Comparison of ENCODE assay signal across 16 cellular contexts in the genomic region with DNA sequence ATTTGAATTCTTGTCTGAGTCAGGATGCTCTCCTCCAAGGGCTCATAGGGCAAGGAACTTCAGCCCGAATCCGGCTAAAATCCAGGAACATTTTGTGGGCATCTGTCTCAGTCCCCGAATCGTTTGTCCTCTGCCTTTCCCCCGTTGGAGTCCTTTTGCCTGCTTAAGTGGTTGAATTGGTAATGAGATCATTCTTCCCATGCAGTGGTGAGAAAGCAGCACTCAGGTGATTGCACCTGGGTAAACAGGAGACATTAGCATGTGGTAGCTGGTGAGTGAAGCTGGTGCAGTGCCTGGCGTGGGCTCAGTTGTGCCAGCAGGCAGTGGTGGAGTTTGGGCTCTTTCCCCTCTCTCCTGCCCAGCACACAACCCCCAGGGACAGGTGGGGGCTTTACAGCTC.
DNase-seq lines count a peak whose midpoint lies in the region; ATAC-seq and TF ChIP-seq lines count a peak whose summit lies in the region.
"Had no signal": no experiment of that assay in that cellular context is flagged by ENCODE, and none has a peak within 500 bp of the region (broad histone marks: within the 10 kb centered on the region; RNA-seq: fewer than 3 reads in every experiment).

No MANE protein-coding gene starts in this region.

- CTCF ChIA-PET in activated CD4-positive, alpha-beta memory T cell treated with anti-CD3 and anti-CD28 coated beads, Interleukin-2, amount 10 ng/mL, durations not matched to agents 7 days and 5 days (lab: Charles Lee): no interaction called here
- CTCF ChIA-PET in activated CD8-positive, alpha-beta T cell treated with anti-CD3 and anti-CD28 coated beads for 36 hours (lab: Charles Lee): no interaction called here

- H3K4me3 ChIP-seq in HUES64 (ENCODE audit: low read length) (peak overlapping the region; percentile 40), lower lobe of right lung (no peak overlapping the region)
- H3K4me3 ChIP-seq: SJCRH30 had no signal

- DNase-seq in DMS79 (lab: John Stamatoyannopoulos, UW) (peak; percentile 25), caudate nucleus (lab: John Stamatoyannopoulos, UW) (no peak), lower lobe of right lung (no peak), NCI-H2171 (lab: John Stamatoyannopoulos, UW) (no peak), NOMO-1 treated with dmso at 0.1 percent for 144 hours (lab: John Stamatoyannopoulos, UW; ENCODE audit: unreplicated experiment) (no peak)
- no peak for DNase-seq in activated CD4-positive, alpha-beta memory T cell treated with anti-CD3 and anti-CD28 coated beads, Interleukin-2, amount 10 ng/mL, durations not matched to agents 7 days and 5 days
- DNase-seq in activated CD8-positive, alpha-beta T cell treated with anti-CD3 and anti-CD28 coated beads for 36 hours: no peak
- DNase-seq: activated CD8-positive, alpha-beta T cell treated with anti-CD3 and anti-CD28 coated beads, Interleukin-2, amount 10 ng/mL, durations not matched to agents 7 days and 5 days; aorta; Kasumi-1; NCI-H2081 treated with DMSO at 0.1 percent for 48 hours; SJCRH30; substantia nigra had no signal

- no peaks in the 10 kb centered on the region for H3K9me3 ChIP-seq in HUES64 (ENCODE audit: insufficient read depth, low read depth, low read length)
- no peaks in the 10 kb centered on the region for H3K9me3 ChIP-seq in lower lobe of right lung
- H3K9me3 ChIP-seq: SJCRH30 had no signal

- no peak overlapping the region for H3K4me3 Mint-ChIP-seq in activated CD4-positive, alpha-beta memory T cell treated with anti-CD3 and anti-CD28 coated beads, Interleukin-2, amount 10 ng/mL, durations not matched to agents 7 days and 5 days
- no peak overlapping the region for H3K4me3 Mint-ChIP-seq in activated CD8-positive, alpha-beta T cell treated with anti-CD3 and anti-CD28 coated beads for 36 hours
- H3K4me3 Mint-ChIP-seq: activated CD8-positive, alpha-beta T cell treated with anti-CD3 and anti-CD28 coated beads, Interleukin-2, amount 10 ng/mL, durations not matched to agents 7 days and 5 days; dendritic cell treated with granulocyte-macrophage colony-stimulating factor and Interleukin-4, amounts not matched to agents 40 ng/mL and 50 ng/mL, for 4 days had no signal

- no peak overlapping the region for H3K27ac Mint-ChIP-seq in activated CD4-positive, alpha-beta memory T cell treated with anti-CD3 and anti-CD28 coated beads, Interleukin-2, amount 10 ng/mL, durations not matched to agents 7 days and 5 days
- no peak overlapping the region for H3K27ac Mint-ChIP-seq in activated CD8-positive, alpha-beta T cell treated with anti-CD3 and anti-CD28 coated beads for 36 hours
- H3K27ac Mint-ChIP-seq: activated CD8-positive, alpha-beta T cell treated with anti-CD3 and anti-CD28 coated beads, Interleukin-2, amount 10 ng/mL, durations not matched to agents 7 days and 5 days; activated T-helper 2 cell treated with anti-CD3 and anti-CD28 coated beads, Interferon-gamma antibody, Interleukin-2, Interleukin-4, amounts not matched to agents 10 μg/mL and 5 μg/mL and 100 μg/mL, durations not matched to agents 14 hours and 24 hours and 36 hours; dendritic cell treated with granulocyte-macrophage colony-stimulating factor and Interleukin-4, amounts not matched to agents 40 ng/mL and 50 ng/mL, for 4 days had no signal

- H3K4me1 ChIP-seq in HUES64 (ENCODE audit: insufficient read depth, low read length): peaks cover 40% of the 10 kb centered on the region
- H3K4me1 ChIP-seq in lower lobe of right lung: peaks cover 30% of the 10 kb centered on the region
- H3K4me1 ChIP-seq: SJCRH30 had no signal

- TF ChIP-seq CTCF in lower lobe of right lung (IDR thresholded peaks at IDR 0.05): no peak
- TF ChIP-seq CTCF in activated CD8-positive, alpha-beta T cell treated with anti-CD3 and anti-CD28 coated beads for 36 hours (IDR thresholded peaks at IDR 0.05): no peak

- H3K9ac ChIP-seq in HUES64 (ENCODE audit: low read depth, low read length): peak overlapping the region; percentile 72

- no peaks in the 10 kb centered on the region for H3K36me3 ChIP-seq in HUES64 (ENCODE audit: insufficient read depth, low read length)
- no peaks in the 10 kb centered on the region for H3K36me3 ChIP-seq in lower lobe of right lung
- H3K36me3 ChIP-seq: SJCRH30 had no signal

- H3K27ac ChIP-seq in HUES64 (ENCODE audit: low read depth, low read length) (peak overlapping the region; percentile 96), caudate nucleus (ENCODE audit: low read depth, low read length) (peak overlapping the region; percentile 1), lower lobe of right lung (peak overlapping the region; percentile 76)
- H3K27ac ChIP-seq: SJCRH30 had no signal

- intact Hi-C loops in lower lobe of right lung (cut with DNase I): no loop called here
- intact Hi-C loops in activated CD8-positive, alpha-beta T cell treated with anti-CD3 and anti-CD28 coated beads for 36 hours (cut with micrococcal nuclease): no loop called here

- 18% methylated on average over 5 of the region's 6 CpGs for WGBS in HUES64

- no peak for ATAC-seq in lower lobe of right lung
- ATAC-seq in activated CD8-positive, alpha-beta T cell treated with anti-CD3 and anti-CD28 coated beads for 36 hours: no peak
- ATAC-seq: activated CD8-positive, alpha-beta T cell treated with anti-CD3 and anti-CD28 coated beads, Interleukin-2, amount 10 ng/mL, durations not matched to agents 7 days and 5 days had no signal

- H3K36me3 Mint-ChIP-seq in activated CD4-positive, alpha-beta memory T cell treated with anti-CD3 and anti-CD28 coated beads, Interleukin-2, amount 10 ng/mL, durations not matched to agents 7 days and 5 days (ENCODE audit: low read depth): no peaks in the 10 kb centered on the region
- H3K36me3 Mint-ChIP-seq in activated CD8-positive, alpha-beta T cell treated with anti-CD3 and anti-CD28 coated beads for 36 hours (ENCODE audit: low read depth): no peaks in the 10 kb centered on the region

- no peaks in the 10 kb centered on the region for H3K9me3 Mint-ChIP-seq in activated CD4-positive, alpha-beta memory T cell treated with anti-CD3 and anti-CD28 coated beads, Interleukin-2, amount 10 ng/mL, durations not matched to agents 7 days and 5 days
- H3K9me3 Mint-ChIP-seq in activated CD8-positive, alpha-beta T cell treated with anti-CD3 and anti-CD28 coated beads for 36 hours: no peaks in the 10 kb centered on the region
- H3K9me3 Mint-ChIP-seq: activated T-helper 2 cell treated with anti-CD3 and anti-CD28 coated beads, Interferon-gamma antibody, Interleukin-2, Interleukin-4, amounts not matched to agents 10 μg/mL and 5 μg/mL and 100 μg/mL, durations not matched to agents 14 hours and 24 hours and 36 hours; dendritic cell treated with granulocyte-macrophage colony-stimulating factor and Interleukin-4, amounts not matched to agents 40 ng/mL and 50 ng/mL, for 4 days had no signal

- no peaks in the 10 kb centered on the region for H3K27me3 Mint-ChIP-seq in activated CD4-positive, alpha-beta memory T cell treated with anti-CD3 and anti-CD28 coated beads, Interleukin-2, amount 10 ng/mL, durations not matched to agents 7 days and 5 days
- no peaks in the 10 kb centered on the region for H3K27me3 Mint-ChIP-seq in activated CD8-positive, alpha-beta T cell treated with anti-CD3 and anti-CD28 coated beads for 36 hours

- no peaks in the 10 kb centered on the region for H3K4me1 Mint-ChIP-seq in activated CD4-positive, alpha-beta memory T cell treated with anti-CD3 and anti-CD28 coated beads, Interleukin-2, amount 10 ng/mL, durations not matched to agents 7 days and 5 days
- H3K4me1 Mint-ChIP-seq in activated CD8-positive, alpha-beta T cell treated with anti-CD3 and anti-CD28 coated beads for 36 hours (ENCODE audit: low read depth): no peaks in the 10 kb centered on the region

- H3K27me3 ChIP-seq in HUES64 (ENCODE audit: insufficient read depth, low read length) (no peaks in the 10 kb centered on the region), lower lobe of right lung (ENCODE audit: low read depth) (no peaks in the 10 kb centered on the region)
- H3K27me3 ChIP-seq: SJCRH30 had no signal

- POLR2A ChIA-PET in activated CD4-positive, alpha-beta memory T cell treated with anti-CD3 and anti-CD28 coated beads, Interleukin-2, amount 10 ng/mL, durations not matched to agents 7 days and 5 days (lab: Charles Lee): no interaction called here
- POLR2A ChIA-PET in activated CD8-positive, alpha-beta T cell treated with anti-CD3 and anti-CD28 coated beads for 36 hours (lab: Charles Lee): no interaction called here

Comparison
In these comparisons a context has a peak if more than half of its experiments do, and no peak if none do; other contexts are left out.
1. H3K27ac ChIP-seq: peak in every context shown above with its lines; median percentile 96 in HUES64; 76 in lower lobe of right lung; 1 in caudate nucleus.